In the genomic region with DNA sequence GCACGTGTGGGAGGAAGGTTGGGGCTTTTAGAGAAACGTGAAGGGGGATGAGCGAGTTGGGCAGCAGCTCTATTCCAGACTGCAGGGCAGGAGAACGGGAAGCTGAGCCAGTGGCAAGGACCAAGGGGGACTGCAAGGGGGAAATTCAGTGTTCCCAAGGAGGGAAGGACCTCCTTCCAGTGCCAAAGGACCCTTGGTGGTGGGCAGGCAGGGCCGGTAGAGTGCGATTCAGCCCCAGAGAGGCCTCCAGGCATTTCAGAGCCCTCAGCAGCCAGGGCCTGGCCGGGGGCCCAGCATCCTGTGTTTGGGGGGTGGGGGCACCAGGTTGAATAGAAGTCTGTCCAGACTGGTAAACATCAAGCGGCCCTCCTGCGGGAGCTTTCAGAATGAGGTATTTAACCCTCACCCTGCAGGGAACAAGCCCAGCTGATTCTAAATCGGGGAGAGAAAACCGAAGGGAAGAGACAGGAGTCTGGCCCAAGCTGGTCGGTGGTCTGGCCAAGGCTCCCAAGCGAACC, we compare ENCODE assay signal across 11 cellular contexts. TPM values are rescaled to one million over a fixed set of nuclear protein-coding genes. Genes with fewer than 3 reads are reported as not detected.
DNase-seq lines count a peak whose midpoint lies in the region; ATAC-seq, FAIRE-seq and TF ChIP-seq lines count a peak whose summit lies in the region.
"Had no signal": no experiment of that assay in that cellular context is flagged by ENCODE, and none has a peak within 500 bp of the region (broad histone marks: within the 10 kb centered on the region; RNA-seq: fewer than 3 reads in every experiment).

No MANE protein-coding gene starts in this region.

- ATAC-seq in HG02852 (IDR thresholded peaks at IDR 0.05; ENCODE audit: unreplicated experiment) (peak; percentile 2), K562 (peak; percentile 18), GM21619 (IDR thresholded peaks at IDR 0.05; ENCODE audit: unreplicated experiment) (no peak)
- ATAC-seq in naive thymus-derived CD8-positive, alpha-beta T cell = no peak

- in situ Hi-C loops in K562 (cut with MboI) = no loop called here
- in situ Hi-C loops in transverse colon (cut with MboI; ENCODE audit: low pct_ligation_motif_present in 1 of 4, low pct_unique_long_range_greater_than_20kb in 1 of 4, low sequenced_read_pairs in 3 of 4) = no loop called here

- H2AFZ ChIP-seq in K562 (ENCODE audit: low read depth, low read length) = peak overlapping the region; percentile 98

- peaks cover 0 to 11% (median 6%) of the 10 kb centered on the region in 5 donors for H3K27me3 Mint-ChIP-seq in naive thymus-derived CD8-positive, alpha-beta T cell

- H3K36me3 Mint-ChIP-seq in naive thymus-derived CD8-positive, alpha-beta T cell = no peaks in the 10 kb centered on the region

- CTCF ChIA-PET in AG04449 (lab: Yijun Ruan, JAX) (interaction anchor here (0.6 to 8.0 kb wide), 65 partner anchors 7 to 1004 kb away, joined by 3 to 149 read pairs (median 5); a partner anchor contains a TSS), K562 (lab: Yijun Ruan, JAX; ENCODE audit: low intra/inter-chr PET ratio) (interaction anchor here (0.5 to 2.1 kb wide), 2 partner anchors 90 to 158 kb away, joined by 3 to 8 read pairs; no protein-coding TSS in a partner anchor)

- H3K4me1 Mint-ChIP-seq in naive thymus-derived CD8-positive, alpha-beta T cell = peaks cover 19 to 50% (median 40%) of the 10 kb centered on the region in 4 donors

- intact Hi-C loops in K562 (cut with micrococcal nuclease) (loop anchor here (5.0 kb wide), 1 partner anchor 88 kb away; no protein-coding TSS in a partner anchor), transverse colon (cut with DNase I; ENCODE audit: low total_unique reads) (loop anchor here (10.0 kb wide), 2 partner anchors 90 to 160 kb away; no protein-coding TSS in a partner anchor)

- no peak for TF ChIP-seq EP300 in K562 (IDR thresholded peaks at IDR 0.05; ENCODE audit: low read length)
- TF ChIP-seq EP300 in transverse colon (IDR thresholded peaks at IDR 0.05; ENCODE audit: low read depth) = no peak

- no peak for TF ChIP-seq RAD21 in K562 (CRISPR knock-in tag; conservative IDR thresholded peaks at IDR 0.05 in 1 of 2, IDR thresholded peaks at IDR 0.05 in 1 of 2)

- H3K27ac ChIP-seq in K562 (ENCODE audit: extremely low read depth, low read depth, low read length) = peak overlapping the region; percentile 31; the same call in 1 of the 3 replicates
- H3K27ac ChIP-seq in transverse colon = peak overlapping the region in 1 of 4 donors; percentile 5
- H3K27ac ChIP-seq: HL-60, testis had no signal

- H3K36me3 ChIP-seq in K562 (ENCODE audit: control insufficient read depth, insufficient read depth, low read length) (no peaks in the 10 kb centered on the region), transverse colon (no peaks in the 10 kb centered on the region)

- POLR2A ChIA-PET in AG04449 (lab: Yijun Ruan, JAX) = no interaction called here
- POLR2A ChIA-PET in K562 (lab: Yijun Ruan, JAX) = interaction anchor here (0.5 to 1.6 kb wide), 15 partner anchors 9 to 1338 kb away, joined by 3 to 12 read pairs (median 3); no protein-coding TSS in a partner anchor
- POLR2A ChIA-PET in naive thymus-derived CD8-positive, alpha-beta T cell (lab: Charles Lee) = interaction anchor here (1.0 to 3.9 kb wide), 11 partner anchors 24 to 275 kb away, joined by 3 to 15 read pairs (median 5); a partner anchor contains a TSS

- no peak for TF ChIP-seq CTCF in AG04449 (IDR thresholded peaks at IDR 0.05; ENCODE audit: insufficient read depth, low read length, missing control alignments)
- TF ChIP-seq CTCF in K562 (IDR thresholded peaks at IDR 0.05 in 2 of 3, conservative IDR thresholded peaks at IDR 0.05 in 1 of 3; ENCODE audit: insufficient read depth in 2 of 3, low read depth in 1 of 3, low read length in 3 of 3) = no peak
- TF ChIP-seq CTCF in transverse colon (IDR thresholded peaks at IDR 0.05) = no peak

- TF ChIP-seq POLR2A in K562 (conservative IDR thresholded peaks at IDR 0.05) (no peak), transverse colon (IDR thresholded peaks at IDR 0.05) (no peak)

- peak overlapping the region; percentile 32 to 93 (median 87) for H3K27ac Mint-ChIP-seq in naive thymus-derived CD8-positive, alpha-beta T cell

- H3K4me2 ChIP-seq in K562 (ENCODE audit: insufficient read depth, low read length) = peak overlapping the region; percentile 56

- no peaks in the 10 kb centered on the region for H3K9me1 ChIP-seq in K562 (ENCODE audit: control insufficient read depth, insufficient read depth, low read length)

- H3K9me3 ChIP-seq in K562 (replicated peaks; ENCODE audit: control insufficient read depth, insufficient read depth, low read depth, low read length) (no peaks in the 10 kb centered on the region), transverse colon (no peaks in the 10 kb centered on the region)
- H3K9me3 ChIP-seq: testis had no signal

- H3K27me3 ChIP-seq in K562 (ENCODE audit: control insufficient read depth in 2 of 2, insufficient read depth in 2 of 2, low read length in 2 of 2) (no peaks in the 10 kb centered on the region), transverse colon (peaks cover 49% of the 10 kb centered on the region)
- H3K27me3 ChIP-seq: testis had no signal

- H4K20me1 ChIP-seq in K562 (replicated peaks; ENCODE audit: control insufficient read depth, insufficient read depth, low read length) = no peaks in the 10 kb centered on the region

- H3K4me3 Mint-ChIP-seq in naive thymus-derived CD8-positive, alpha-beta T cell = peak overlapping the region; percentile 82 to 94 (median 91)

- H3K9ac ChIP-seq in K562 (ENCODE audit: insufficient read depth in 1 of 2, low read depth in 2 of 2, low read length in 2 of 2) = peak overlapping the region; percentile 49 to 89; a peak in 3 of 4 replicates

- DNase-seq in AG04449 (ENCODE audit: low read depth, low spot score) (no peak), K562 (ENCODE audit: extremely low read depth in 1 of 4, low spot score in 3 of 4) (no peak), DMS153 (lab: John Stamatoyannopoulos, UW) (no peak), transverse colon (no peak), T-helper 9 cell (no peak)
- no peak for DNase-seq in naive thymus-derived CD8-positive, alpha-beta T cell

- peaks cover 36 to 67% of the 10 kb centered on the region in 2 experiments for H3K4me1 ChIP-seq in K562 (replicated peaks in 1 of 2; ENCODE audit: control insufficient read depth in 2 of 2, insufficient read depth in 2 of 2, low read length in 2 of 2)
- peaks cover 9 to 37% (median 27%) of the 10 kb centered on the region in 4 donors for H3K4me1 ChIP-seq in transverse colon

- peak overlapping the region; percentile 36 for H3K4me3 ChIP-seq in AG04449 (ENCODE audit: low read depth, low read length)
- H3K4me3 ChIP-seq in K562 = no peak overlapping the region
- H3K4me3 ChIP-seq in transverse colon = peak overlapping the region in 2 of 4 donors; percentile 42 to 54

- BruUV-seq in K562 (replicated peaks; lab: Mats Ljungman, UMichigan) = no TSS peak

- FAIRE-seq in K562 (lab: Jason Lieb, UNC) = no peak
- FAIRE-seq: islet of Langerhans had no signal

- 72% methylated on average over 11 of the region's 13 CpGs for WGBS in K562 (ENCODE audit: insufficient coverage, low coverage, missing lambda C conversion rate)
- 60 to 75% methylated on average over 4 to 13 of the region's 13 CpGs for WGBS in transverse colon (ENCODE audit: low coverage in 1 of 2), 2 donors

- no peaks in the 10 kb centered on the region for H3K79me2 ChIP-seq in K562 (ENCODE audit: control insufficient read depth, insufficient read depth, low read length)

- H3K9me3 Mint-ChIP-seq in naive thymus-derived CD8-positive, alpha-beta T cell = no peaks in the 10 kb centered on the region

RNA-seq across cellular contexts. Expression of a gene that starts 2.3 kb away (rescaled TPM):
- 0.58 and 1.9 TPM in 2 replicates for total RNA-seq in K562 (2011; cell fraction: chromatin; rRNA removed; ENCODE audit: low replicate concordance)
- 0.53 and 1.3 TPM in 2 replicates for total RNA-seq in K562 (2011; cell fraction: nucleolus; rRNA removed)
- total RNA-seq in K562 (2011; cell fraction: nucleoplasm; rRNA removed) = 0.73 and 1.1 TPM in 2 replicates
- total RNA-seq in K562 (2014; rRNA removed) (0.90 and 0.95 TPM in 2 replicates), K562 (2014; rRNA removed; fragmentation: Illumina TruSeq; extraction: Trizol) (0.06 and 0.15 TPM in 2 replicates), K562 (2015; rRNA removed; fragmentation: Illumina TruSeq; extraction: Trizol) (0.60 and 0.72 TPM in 2 replicates), K562 (2021) (0.47 and 0.72 TPM in 2 replicates), transverse colon (10 to 100 TPM in 3 of 4 donors, 1 to 10 TPM in 1; 5.4 to 43.0 (median 14.6) TPM)
- polyA plus RNA-seq in K562 (2011; rRNA removed) (0.31 and 0.45 TPM in 2 replicates), K562 (2014; fragmentation: Illumina TruSeq; extraction: Trizol) (0.24 and 0.54 TPM in 2 replicates), K562 (2014; fragmentation: Nextera tagmentation; extraction: Ambion mirVana) (under 1 TPM; 0.03 TPM), K562 (2014; rRNA removed) (1.5 and 2.2 TPM in 2 replicates)
- polyA plus RNA-seq in K562 (2011; cell fraction: cytosol; rRNA removed) = 0.46 and 0.47 TPM in 2 replicates
- 3.7 and 4.4 TPM in 2 replicates for polyA plus RNA-seq in K562 (2011; cell fraction: nucleus; rRNA removed)
- 0.78 and 3.8 TPM in 2 replicates for polyA plus RNA-seq in K562 (2012)
- polyA minus RNA-seq in K562 (2011; rRNA and poly(A)+ RNA removed) = 0.11 and 0.30 TPM in 2 replicates
- polyA minus RNA-seq in K562 (2011; cell fraction: cytosol; rRNA and poly(A)+ RNA removed) = 1.6 TPM in 1 of 2 replicates, not detected in the other
- 0.13 and 1.4 TPM in 2 replicates for polyA minus RNA-seq in K562 (2011; cell fraction: nucleus; rRNA and poly(A)+ RNA removed)
- total RNA-seq in naive thymus-derived CD8-positive, alpha-beta T cell = 1 to 10 TPM; 5.2 to 6.3 TPM
- under 1 TPM; 0.73 to 0.83 (median 0.76) TPM for polyA plus RNA-seq in naive thymus-derived CD8-positive, alpha-beta T cell

RNA-seq across cellular contexts. Expression of a gene that starts 56.7 kb away (rescaled TPM):
- total RNA-seq in K562 (2011; cell fraction: chromatin; rRNA removed; ENCODE audit: low replicate concordance) = 31.5 and 69.9 TPM in 2 replicates
- 36.2 and 41.8 TPM in 2 replicates for total RNA-seq in K562 (2011; cell fraction: nucleolus; rRNA removed)
- 53.6 and 61.9 TPM in 2 replicates for total RNA-seq in K562 (2011; cell fraction: nucleoplasm; rRNA removed)
- total RNA-seq in K562 (2014; rRNA removed) (45.0 and 45.6 TPM in 2 replicates), K562 (2014; rRNA removed; fragmentation: Illumina TruSeq; extraction: Trizol) (74.4 and 86.4 TPM in 2 replicates), K562 (2015; rRNA removed; fragmentation: Illumina TruSeq; extraction: Trizol) (62.7 and 68.8 TPM in 2 replicates), K562 (2021) (51.2 and 53.3 TPM in 2 replicates), transverse colon (10 to 100 TPM in 2 of 4 donors, 1 to 10 TPM in 2; 3.4 to 40.8 (median 23.7) TPM)
- polyA plus RNA-seq in K562 (2011; rRNA removed) (28.1 and 30.7 TPM in 2 replicates), K562 (2014; fragmentation: Illumina TruSeq; extraction: Trizol) (53.2 and 64.3 TPM in 2 replicates), K562 (2014; fragmentation: Nextera tagmentation; extraction: Ambion mirVana) (10 to 100 TPM; 73.5 to 75.9 TPM), K562 (2014; rRNA removed) (39.0 and 39.1 TPM in 2 replicates)
- polyA plus RNA-seq in K562 (2011; cell fraction: cytosol; rRNA removed) = 6.8 and 14.9 TPM in 2 replicates
- 7.0 and 8.9 TPM in 2 replicates for polyA plus RNA-seq in K562 (2011; cell fraction: nucleus; rRNA removed)
- 22.3 and 37.2 TPM in 2 replicates for polyA plus RNA-seq in K562 (2012)
- 41.5 and 48.6 TPM in 2 replicates for polyA minus RNA-seq in K562 (2011; rRNA and poly(A)+ RNA removed)
- polyA minus RNA-seq in K562 (2011; cell fraction: cytosol; rRNA and poly(A)+ RNA removed) = 33.5 and 34.7 TPM in 2 replicates
- 9.4 and 16.2 TPM in 2 replicates for polyA minus RNA-seq in K562 (2011; cell fraction: nucleus; rRNA and poly(A)+ RNA removed)
- total RNA-seq in naive thymus-derived CD8-positive, alpha-beta T cell = 10 to 100 TPM; 18.3 to 19.7 TPM
- polyA plus RNA-seq in naive thymus-derived CD8-positive, alpha-beta T cell = 10 to 100 TPM; 20.8 to 23.6 (median 23.0) TPM

RNA-seq across cellular contexts. Expression of a gene that starts 58.7 kb away (rescaled TPM):
- 77.4 and 118 TPM in 2 replicates for total RNA-seq in K562 (2011; cell fraction: chromatin; rRNA removed; ENCODE audit: low replicate concordance)
- total RNA-seq in K562 (2011; cell fraction: nucleolus; rRNA removed) = 37.0 and 50.1 TPM in 2 replicates
- total RNA-seq in K562 (2011; cell fraction: nucleoplasm; rRNA removed) = 81.5 and 109 TPM in 2 replicates
- 80.1 and 98.2 TPM in 2 replicates for total RNA-seq in K562 (2014; rRNA removed)
- 94.1 and 101 TPM in 2 replicates for total RNA-seq in K562 (2014; rRNA removed; fragmentation: Illumina TruSeq; extraction: Trizol)
- total RNA-seq in K562 (2015; rRNA removed; fragmentation: Illumina TruSeq; extraction: Trizol) = 89.1 and 92.4 TPM in 2 replicates
- total RNA-seq in K562 (2021) = 109 and 117 TPM in 2 replicates
- 114 and 124 TPM in 2 replicates for polyA plus RNA-seq in K562 (2011; rRNA removed)
- 98.8 and 132 TPM in 2 replicates for polyA plus RNA-seq in K562 (2011; cell fraction: cytosol; rRNA removed)
- 81.2 and 89.1 TPM in 2 replicates for polyA plus RNA-seq in K562 (2011; cell fraction: nucleus; rRNA removed)
- 100 and 128 TPM in 2 replicates for polyA plus RNA-seq in K562 (2012)
- 173 and 212 TPM in 2 replicates for polyA plus RNA-seq in K562 (2014; fragmentation: Illumina TruSeq; extraction: Trizol)
- 10 to 100 TPM; 38.7 to 47.3 TPM for polyA plus RNA-seq in K562 (2014; fragmentation: Nextera tagmentation; extraction: Ambion mirVana)
- 89.4 and 94.7 TPM in 2 replicates for polyA plus RNA-seq in K562 (2014; rRNA removed)
- 129 and 160 TPM in 2 replicates for polyA minus RNA-seq in K562 (2011; rRNA and poly(A)+ RNA removed)
- 71.4 and 74.3 TPM in 2 replicates for polyA minus RNA-seq in K562 (2011; cell fraction: cytosol; rRNA and poly(A)+ RNA removed)
- polyA minus RNA-seq in K562 (2011; cell fraction: nucleus; rRNA and poly(A)+ RNA removed) = 28.4 and 48.0 TPM in 2 replicates
- 100 to 1,000 TPM; 154 to 160 TPM for total RNA-seq in naive thymus-derived CD8-positive, alpha-beta T cell
- polyA plus RNA-seq in naive thymus-derived CD8-positive, alpha-beta T cell = 100 to 1,000 TPM; 297 to 506 (median 298) TPM
- 10 to 100 TPM; 20.1 to 47.0 (median 33.8) TPM for total RNA-seq in transverse colon

Comparison
In these comparisons a context has a peak if more than half of its experiments do, and no peak if none do; other contexts are left out.
1. ATAC-seq: peak in HG02852 (single experiment) and K562 (single experiment); none in naive thymus-derived CD8-positive, alpha-beta T cell (0 of 2) and GM21619 (single experiment).